In genomic region chr12:14417717-14418116, GRCh38 we compare ENCODE assay signal across 8 cellular contexts.
DNase-seq lines count a peak whose midpoint lies in the region; ATAC-seq and TF ChIP-seq lines count a peak whose summit lies in the region.

No MANE protein-coding gene starts in this region.

- no peak for TF ChIP-seq CTCF in GM13976 (IDR thresholded peaks at IDR 0.05; ENCODE audit: borderline replicate concordance, control extremely low read depth, extremely low read depth, insufficient read depth, missing control alignments)

- in situ Hi-C loops in GM13976 (cut with MboI; ENCODE audit: low sequenced_read_pairs, unreplicated experiment): no loop called here

- peak overlapping the region; percentile 7 for H3K27ac ChIP-seq in epithelial cell of prostate

- no peak for ATAC-seq in GM18511 (IDR thresholded peaks at IDR 0.05; ENCODE audit: unreplicated experiment)

- DNase-seq in DMS 273 (lab: John Stamatoyannopoulos, UW; ENCODE audit: unreplicated experiment) (peak; percentile 76), NAMALWA (ENCODE audit: low spot score) (peak; percentile 74), activated T-cell treated with anti-CD3 and anti-CD28 coated beads for 1 hour (ENCODE audit: low read depth) (peak; percentile 23), epithelial cell of prostate (ENCODE audit: low read depth, low spot score) (no peak), midbrain (lab: John Stamatoyannopoulos, UW) (peak; percentile 75), GM13976 (ENCODE audit: low spot score) (no peak)
- DNase-seq in stimulated activated CD8-positive, alpha-beta memory T cell treated with anti-CD3 and anti-CD28 coated beads, Interleukin-4, amount 100 ng/mL, for 48 hours: peak; percentile 64

Comparison
In these comparisons a context has a peak if more than half of its experiments do, and no peak if none do; other contexts are left out.
1. DNase-seq: peak in DMS 273 (single experiment), NAMALWA (single experiment), activated T-cell treated with anti-CD3 and anti-CD28 coated beads for 1 hour (single experiment), midbrain (single experiment) and stimulated activated CD8-positive, alpha-beta memory T cell treated with anti-CD3 and anti-CD28 coated beads, Interleukin-4, amount 100 ng/mL, for 48 hours (single experiment); none in epithelial cell of prostate (single experiment) and GM13976 (single experiment).